In the genomic region with DNA sequence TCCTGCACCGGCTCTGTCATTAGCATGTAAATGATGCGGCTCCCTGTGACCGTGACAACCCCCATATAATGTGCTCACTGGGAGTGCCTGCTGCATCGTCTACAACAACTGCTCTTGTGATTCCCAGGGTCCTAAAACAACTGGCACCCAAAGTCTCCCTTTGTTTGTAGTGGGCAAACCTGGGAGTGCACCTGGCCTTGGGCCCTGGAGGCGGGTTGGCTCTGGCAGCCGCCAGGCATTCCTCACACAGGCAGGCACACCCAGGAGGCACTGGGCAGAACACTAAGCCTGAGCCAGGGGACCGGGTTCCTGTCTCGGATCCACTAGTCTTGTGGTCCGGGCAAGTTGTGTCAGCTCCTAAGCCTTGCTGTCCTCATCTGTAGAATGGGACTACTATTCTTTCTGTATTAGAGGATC, we compare ENCODE assay signal across 24 cellular contexts.
"Had no signal": no experiment of that assay in that cellular context is flagged by ENCODE, and none has a peak within 500 bp of the region (broad histone marks: within the 10 kb centered on the region; RNA-seq: fewer than 3 reads in every experiment).

No MANE protein-coding gene starts in this region.

- H3K27me3 ChIP-seq: ascending aorta, cardiac muscle cell, right atrium auricular region had no signal

- DNase-seq: activated CD4-positive, alpha-beta T cell treated with anti-CD3 and anti-CD28 coated beads for 4 hours; activated CD4-positive, alpha-beta T cell treated with anti-CD3 and anti-CD28 coated beads, Interleukin-2, amount 50 U/mL, for 48 hours; activated CD8-positive, alpha-beta memory T cell treated with anti-CD3 and anti-CD28 coated beads for 24 hours; activated gamma-delta T cell; activated naive CD4-positive, alpha-beta T cell treated with anti-CD3 and anti-CD28 coated beads, Interleukin-2, amount 10 ng/mL, durations not matched to agents 7 days and 5 days; activated naive CD8-positive, alpha-beta T cell treated with anti-CD3 and anti-CD28 coated beads, Interleukin-2, amount 10 ng/mL, durations not matched to agents 7 days and 5 days; activated T-cell treated with anti-CD3 and anti-CD28 coated beads, Interleukin-2, amount 50 U/mL, for 24 hours; foreskin keratinocyte; heart right ventricle; left ventricle myocardium inferior; mesendoderm; mucosa of descending colon; stimulated activated CD4-positive, alpha-beta T cell treated with anti-CD3 and anti-CD28 coated beads, Interleukin-1b, Interleukin-23, amount 100 ng/mL, for 48 hours; stimulated activated naive B cell treated with anti-CD40 and anti-IgM and Interleukin-4, amounts not matched to agents 10 μg/mL and 1 μg/mL and 100 μg/mL, for 72 hours; stomach; T-helper 2 cell; tibial artery had no signal

- H3K4me2 ChIP-seq: smooth muscle cell had no signal

- ATAC-seq: foreskin keratinocyte; heart right ventricle; mucosa of descending colon; natural killer cell treated with Interleukin-12 subunit alpha and Interleukin-12 subunit beta and Interleukin-15 and Interleukin-18, amount 100 ng/mL, for 72 hours had no signal

- H3K36me3 ChIP-seq: ascending aorta, cardiac muscle cell, esophagus muscularis mucosa, heart right ventricle, left ventricle myocardium inferior, right atrium auricular region, stomach, tibial artery had no signal

- H3K9me3 ChIP-seq: ascending aorta, esophagus muscularis mucosa, heart right ventricle, left ventricle myocardium inferior, mucosa of descending colon, right atrium auricular region, stomach, tibial artery had no signal

- H3K4me1 ChIP-seq: ascending aorta, esophagus muscularis mucosa, foreskin keratinocyte, heart right ventricle, left ventricle myocardium inferior, right atrium auricular region, stomach, tibial artery had no signal

- H3K4me3 ChIP-seq: ascending aorta, cardiac muscle cell, esophagus muscularis mucosa, heart right ventricle, left ventricle myocardium inferior, lung, mucosa of descending colon, right atrium auricular region, smooth muscle cell, stomach, tibial artery had no signal

- H3K27ac ChIP-seq: ascending aorta, cardiac muscle cell, esophagus muscularis mucosa, foreskin keratinocyte, heart right ventricle, left ventricle myocardium inferior, right atrium auricular region, stomach, tibial artery had no signal
